ENCODE assay signal across 8 cellular contexts in the genomic region with DNA sequence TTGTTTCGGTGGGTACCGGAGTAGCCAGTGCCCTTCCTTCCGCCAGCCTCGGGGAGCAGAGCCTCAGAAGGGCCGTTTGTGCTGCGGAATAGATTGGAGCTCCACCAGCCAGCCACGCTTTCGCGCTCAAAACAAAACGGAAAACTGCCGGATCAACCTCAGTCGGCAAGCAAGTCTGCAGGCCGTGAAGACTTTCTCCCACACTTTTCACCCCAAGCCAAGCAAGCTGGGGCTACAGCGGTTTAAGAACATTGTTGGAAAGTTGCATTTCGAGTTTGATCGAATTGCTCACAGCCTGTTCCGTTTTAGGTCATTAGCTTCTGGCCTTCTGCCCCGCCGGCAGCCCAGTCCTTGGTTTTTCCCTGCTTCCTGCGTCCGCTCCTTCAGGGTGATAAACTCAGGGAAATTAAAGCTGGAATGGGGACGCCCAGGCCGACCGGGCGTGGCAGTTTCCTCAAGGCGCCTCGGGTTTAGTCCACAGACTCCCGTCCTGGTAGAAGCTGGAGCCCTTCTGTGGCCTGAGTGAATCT. TPM values are rescaled to one million over a fixed set of nuclear protein-coding genes. Genes with fewer than 3 reads are reported as not detected.
DNase-seq lines count a peak whose midpoint lies in the region; ATAC-seq and TF ChIP-seq lines count a peak whose summit lies in the region.

No MANE protein-coding gene starts in this region.

- intact Hi-C loops in mammary epithelial cell (cut with micrococcal nuclease) (loop anchor here (5.0 to 10.0 kb wide), 3 partner anchors 43 to 691 kb away; no protein-coding TSS in a partner anchor), lower leg skin (cut with DNase I; ENCODE audit: low total_unique reads) (no loop called here)

- H3K27ac ChIP-seq in mammary epithelial cell (ENCODE audit: insufficient read depth, low read depth, low read length) = peak overlapping the region; percentile 44
- H3K27ac ChIP-seq in thoracic aorta = no peak overlapping the region

- no peaks in the 10 kb centered on the region for H3K36me3 ChIP-seq in mammary epithelial cell (ENCODE audit: insufficient read depth, low read length)
- no peaks in the 10 kb centered on the region for H3K36me3 ChIP-seq in thoracic aorta

- in situ Hi-C loops in mammary epithelial cell (cut with MboI; ENCODE audit: low sequenced_read_pairs in 2 of 2) = loop anchor here (5.0 to 10.0 kb wide), 2 partner anchors 59 to 62 kb away; partner anchors contain the start of gene CDC20B (in 2 of the 2)

- no peak for ATAC-seq in thoracic aorta (ENCODE audit: insufficient number of reproducible peaks, low FRiP score, low read depth)

- H3K4me3 ChIP-seq in mammary epithelial cell (replicated peaks in 1 of 3; ENCODE audit: insufficient read depth in 1 of 3, low read depth in 2 of 3, low read length in 3 of 3) = peak overlapping the region; percentile 63 to 79 (median 74)
- H3K4me3 ChIP-seq in thoracic aorta = peak overlapping the region; percentile 85
- no peak overlapping the region for H3K4me3 ChIP-seq in lower leg skin (ENCODE audit: low read depth, poor library complexity, severe bottlenecking)

- no peaks in the 10 kb centered on the region for H4K20me1 ChIP-seq in mammary epithelial cell (ENCODE audit: insufficient read depth, low read length)

- peak overlapping the region; percentile 0 for H3K9ac ChIP-seq in mammary epithelial cell (ENCODE audit: insufficient read depth, low read length)

- WGBS in mammary epithelial cell (ENCODE audit: low coverage, missing lambda C conversion rate) = 10% methylated on average over 24 of the region's 28 CpGs
- WGBS in lower leg skin, 2 donors = 3 to 5% methylated on average over 28 of the region's 28 CpGs

- CTCF ChIA-PET in mammary epithelial cell (lab: Charles Lee; ENCODE audit: low non-redundant PET) = no interaction called here

- no peaks in the 10 kb centered on the region for H3K9me3 ChIP-seq in mammary epithelial cell (replicated peaks; ENCODE audit: insufficient read depth, low read length)
- no peaks in the 10 kb centered on the region for H3K9me3 ChIP-seq in thoracic aorta

- dilution Hi-C loops in mammary epithelial cell (cut with HindIII; ENCODE audit: low sequenced_read_pairs) = loop anchor here (5.0 kb wide), 1 partner anchor 57 kb away; no protein-coding TSS in a partner anchor

- no peak for TF ChIP-seq POLR2A in lower leg skin (IDR thresholded peaks at IDR 0.05)

- BruUV-seq in mammary epithelial cell (replicated peaks; lab: Mats Ljungman, UMichigan) = TSS peak; percentile 32

- H3K79me2 ChIP-seq in mammary epithelial cell (ENCODE audit: insufficient read depth, low read length) = no peaks in the 10 kb centered on the region

- peak overlapping the region; percentile 95 for H2AFZ ChIP-seq in mammary epithelial cell (ENCODE audit: low read depth, low read length)

- TF ChIP-seq CTCF in mammary epithelial cell (conservative IDR thresholded peaks at IDR 0.05 in 1 of 2, IDR thresholded peaks at IDR 0.05 in 1 of 2; ENCODE audit: extremely low read depth in 1 of 2, insufficient read depth in 1 of 2, low read depth in 1 of 2, low read length in 2 of 2) = no peak
- TF ChIP-seq CTCF in thoracic aorta (IDR thresholded peaks at IDR 0.05) = no peak
- TF ChIP-seq CTCF in lower leg skin (IDR thresholded peaks at IDR 0.05) = no peak

- DNase-seq in NCI-H82 (lab: John Stamatoyannopoulos, UW) (peak; percentile 21), NCI-H82 treated with DMSO at 0.1 percent for 48 hours (lab: John Stamatoyannopoulos, UW; ENCODE audit: unreplicated experiment) (no peak), NCI-H2227 (lab: John Stamatoyannopoulos, UW; ENCODE audit: unreplicated experiment) (peak; percentile 44), mammary epithelial cell (peak; percentile 47), left kidney (ENCODE audit: low read depth, low spot score) (peak; percentile 71), thoracic aorta (ENCODE audit: low spot score) (no peak), lower leg skin (ENCODE audit: low spot score in 2 of 2) (no peak)
- DNase-seq in central memory CD4-positive, alpha-beta T cell = no peak

- peaks cover 14% of the 10 kb centered on the region for H3K4me1 ChIP-seq in mammary epithelial cell (ENCODE audit: insufficient read depth, low read length)
- H3K4me1 ChIP-seq in thoracic aorta (ENCODE audit: control insufficient read depth in 1 of 2, low read depth in 2 of 2) = peaks cover 14 to 37% of the 10 kb centered on the region in 2 donors

- H3K4me2 ChIP-seq in mammary epithelial cell (ENCODE audit: insufficient read depth, low read depth, low read length) = peak overlapping the region; percentile 87

- H3K27me3 ChIP-seq in mammary epithelial cell (ENCODE audit: insufficient read depth, low read length) = no peaks in the 10 kb centered on the region
- H3K27me3 ChIP-seq in thoracic aorta (replicated peaks; ENCODE audit: insufficient read depth) = peaks cover 20% of the 10 kb centered on the region

RNA-seq across cellular contexts. Expression of gene CCNO, which starts 0.8 kb away (rescaled TPM):
- total RNA-seq in mammary epithelial cell (1 to 10 TPM; 2.7 to 8.8 TPM), thoracic aorta (under 1 TPM; 0.35 to 0.95 TPM), lower leg skin (1 to 10 TPM; 1.3 to 6.2 (median 3.9) TPM)
- 3.0 TPM for polyA plus RNA-seq in mammary epithelial cell
- polyA minus RNA-seq in mammary epithelial cell = 0.31 TPM

RNA-seq across cellular contexts. Expression of gene MCIDAS, which starts 7.1 kb away (rescaled TPM):
- under 1 TPM; 0.33 to 0.92 TPM for total RNA-seq in mammary epithelial cell
- polyA plus RNA-seq in mammary epithelial cell = 0.42 TPM
- polyA minus RNA-seq in mammary epithelial cell = not detected
- not detected for total RNA-seq in thoracic aorta
- not detected for total RNA-seq in lower leg skin

Comparison
In these comparisons a context has a peak if more than half of its experiments do, and no peak if none do; other contexts are left out.
1. DNase-seq: peak in NCI-H82 (single experiment), NCI-H2227 (single experiment), mammary epithelial cell (single experiment) and left kidney (single experiment); none in NCI-H82 treated with DMSO at 0.1 percent for 48 hours (single experiment), thoracic aorta (single experiment), lower leg skin (0 of 2) and central memory CD4-positive, alpha-beta T cell (single experiment).